Comparison of ENCODE assay signal across 27 cellular contexts in the genomic region with DNA sequence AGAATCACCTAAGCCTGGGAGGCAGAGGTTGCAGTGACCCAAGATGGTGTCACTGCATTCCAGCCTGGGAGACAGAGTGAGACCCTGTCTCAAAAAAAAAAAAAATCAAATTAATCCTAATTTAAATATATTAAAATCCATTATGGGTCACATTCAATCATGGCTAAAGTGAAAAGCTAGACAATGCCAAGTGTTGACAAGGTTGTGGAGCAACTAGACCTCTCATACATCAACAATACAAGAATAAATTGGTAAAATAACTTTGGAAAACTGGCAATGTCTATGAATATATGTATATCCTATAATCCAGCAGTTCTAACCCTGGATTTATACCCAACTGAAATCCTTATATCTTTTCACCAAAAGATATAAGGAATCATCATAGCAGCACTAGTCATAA.
"Had no signal": no experiment of that assay in that cellular context is flagged by ENCODE, and none has a peak within 500 bp of the region (broad histone marks: within the 10 kb centered on the region; RNA-seq: fewer than 3 reads in every experiment).

No MANE protein-coding gene starts in this region.

- H3K4me1 ChIP-seq: thyroid gland, tibial artery, tibial nerve, transverse colon, uterus had no signal

- H3K36me3 ChIP-seq: stomach, suprapubic skin, thoracic aorta, thyroid gland, tibial artery, tibial nerve, transverse colon, upper lobe of left lung, upper lobe of right lung, uterus, vagina had no signal

- H3K27me3 ChIP-seq: stomach, suprapubic skin, testis, thyroid gland, tibial artery, tibial nerve, transverse colon, upper lobe of left lung, upper lobe of right lung, uterus, vagina had no signal

- DNase-seq: stimulated activated CD4-positive, alpha-beta T cell treated with anti-CD3 and anti-CD28 coated beads, Interleukin-2, amount 100 ng/mL, for 48 hours; stimulated activated CD4-positive, alpha-beta T cell treated with anti-CD3 and anti-CD28 coated beads, Interleukin-4, amount 100 ng/mL, for 1 hour; stimulated activated CD4-positive, alpha-beta T cell treated with anti-CD3 and anti-CD28 coated beads, Interleukin-4, amount 100 ng/mL, for 24 hours; stimulated activated CD4-positive, alpha-beta T cell treated with anti-CD3 and anti-CD28 coated beads, Interleukin-4, amount 100 ng/mL, for 4 hours; stimulated activated CD8-positive, alpha-beta memory T cell treated with anti-CD3 and anti-CD28 coated beads, Interleukin-4, amount 100 ng/mL, for 48 hours; stimulated activated naive B cell treated with anti-CD40 and anti-IgM and Interleukin-4, amounts not matched to agents 10 μg/mL and 1 μg/mL and 100 μg/mL, for 72 hours; stimulated activated naive CD4-positive, alpha-beta T cell; stimulated activated naive CD4-positive, alpha-beta T cell treated with Interleukin-2 at 50 U/mL for 16 hours; stimulated activated naive CD8-positive, alpha-beta T cell treated with anti-CD3 and anti-CD28 coated beads, Interleukin-15, amount 100 ng/mL, for 72 hours; stimulated activated naive CD8-positive, alpha-beta T cell treated with anti-CD3 and anti-CD28 coated beads, Interleukin-15, Interleukin-2, amounts not matched to agents 100 U/mL and 50 U/mL, for 24 hours; stomach; substantia nigra; testis; thyroid gland; tibial artery; transverse colon; trophoblast cell; upper lobe of left lung; upper lobe of right lung; uterus had no signal

- H3K9me3 ChIP-seq: suprapubic skin, testis, thoracic aorta, thyroid gland, tibial artery, upper lobe of left lung, upper lobe of right lung, uterus, vagina had no signal

- H3K4me3 ChIP-seq: stomach, suprapubic skin, testis, thoracic aorta, thyroid gland, tibial artery, tibial nerve, transverse colon, upper lobe of left lung, upper lobe of right lung, uterus, vagina had no signal

- ATAC-seq: stimulated activated effector memory CD8-positive, alpha-beta T cell treated with anti-CD3 and anti-CD28 coated beads, Interleukin-12 subunit alpha, Interleukin-12 subunit beta, amount 100 ng/mL, for 72 hours; stimulated activated memory B cell treated with anti-CD40 and anti-IgM and Interleukin-4, amounts not matched to agents 10 μg/mL and 1 μg/mL and 100 μg/mL, for 72 hours; stimulated activated naive B cell treated with anti-CD40 and anti-IgM and Interleukin-4, amounts not matched to agents 10 μg/mL and 1 μg/mL and 100 μg/mL, for 72 hours; stimulated activated naive CD8-positive, alpha-beta T cell treated with anti-CD3 and anti-CD28 coated beads, Interleukin-15, amount 100 ng/mL, for 72 hours; stimulated activated naive CD8-positive, alpha-beta T cell treated with anti-CD3 and anti-CD28 coated beads, Interleukin-15, Interleukin-2, amounts not matched to agents 100 U/mL and 50 U/mL, for 24 hours; upper lobe of right lung had no signal

- H3K27ac ChIP-seq: stomach, suprapubic skin, testis, thoracic aorta, thyroid gland, tibial artery, tibial nerve, transverse colon, upper lobe of left lung, upper lobe of right lung, uterus, vagina had no signal

- FAIRE-seq: urothelium cell line had no signal
